In genomic region chr3:109647985-109648384, GRCh38 we compare ENCODE assay signal across 32 cellular contexts.
"Had no signal": no experiment of that assay in that cellular context is flagged by ENCODE, and none has a peak within 500 bp of the region (broad histone marks: within the 10 kb centered on the region; RNA-seq: fewer than 3 reads in every experiment).

No MANE protein-coding gene starts in this region.

- H3K4me3 Mint-ChIP-seq: activated B cell treated with CpG ODN at 0.5 μM for 24 hours; activated CD8-positive, alpha-beta T cell treated with anti-CD3 and anti-CD28 coated beads for 36 hours; activated naive CD8-positive, alpha-beta T cell; activated T-cell treated with anti-CD3 and anti-CD28 coated beads, Interleukin-2, amount 50 U/mL, for 4 hours; activated T-helper 17 cell treated with anti-CD3 and anti-CD28 coated beads, Interleukin-2, amount 50 U/mL, for 72 hours; brain; T-helper 17 cell; T-helper 2 cell treated with Interferon-gamma antibody and Interleukin-4, amounts not matched to agents 5 μg/mL and 100 μg/mL, for 36 hours had no signal

- H3K27ac ChIP-seq: breast epithelium, cardiac muscle cell, colonic mucosa, epithelial cell of prostate, esophagus squamous epithelium, WERI-Rb-1 had no signal

- H3K4me3 ChIP-seq: breast epithelium, cardiac muscle cell, colonic mucosa, esophagus squamous epithelium had no signal

- H3K4me1 ChIP-seq: breast epithelium, colonic mucosa, esophagus squamous epithelium had no signal

- H3K9me3 Mint-ChIP-seq: activated CD8-positive, alpha-beta T cell treated with anti-CD3 and anti-CD28 coated beads for 36 hours; T-helper 2 cell treated with Interferon-gamma antibody and Interleukin-4, amounts not matched to agents 5 μg/mL and 100 μg/mL, for 36 hours had no signal

- ATAC-seq: activated CD4-positive, CD25-positive, alpha-beta regulatory T cell treated with anti-CD3 and anti-CD28 coated beads, Interleukin-2, amount 50 U/mL, for 24 hours; activated CD8-positive, alpha-beta T cell treated with anti-CD3 and anti-CD28 coated beads for 36 hours; activated T-cell treated with anti-CD3 and anti-CD28 coated beads, Interleukin-2, amount 50 U/mL, for 4 hours; activated T-helper 17 cell treated with anti-CD3 and anti-CD28 coated beads, Interleukin-2, amount 50 U/mL, for 72 hours; T-helper 17 cell had no signal

- H3K27me3 Mint-ChIP-seq: activated B cell treated with CpG ODN at 0.5 μM for 24 hours; activated CD8-positive, alpha-beta T cell treated with anti-CD3 and anti-CD28 coated beads for 36 hours; activated T-helper 17 cell treated with anti-CD3 and anti-CD28 coated beads, Interleukin-2, amount 50 U/mL, for 72 hours; brain; T-helper 17 cell had no signal

- H3K36me3 Mint-ChIP-seq: activated naive CD8-positive, alpha-beta T cell; brain had no signal

- H3K4me1 Mint-ChIP-seq: activated B cell treated with CpG ODN at 0.5 μM for 24 hours; activated T-helper 17 cell treated with anti-CD3 and anti-CD28 coated beads, Interleukin-2, amount 50 U/mL, for 72 hours; brain; T-helper 17 cell had no signal

- H3K36me3 ChIP-seq: breast epithelium, cardiac muscle cell, colonic mucosa, esophagus squamous epithelium, WERI-Rb-1 had no signal

- DNase-seq: activated B cell treated with CpG ODN at 0.5 μM for 24 hours; activated CD4-positive, alpha-beta T cell treated with anti-CD3 and anti-CD28 coated beads for 48 hours; activated CD4-positive, alpha-beta T cell treated with anti-CD3 and anti-CD28 coated beads, Interleukin-2, amount 50 U/mL, for 1 hour; activated CD4-positive, alpha-beta T cell treated with anti-CD3 and anti-CD28 coated beads, Interleukin-2, amount 50 U/mL, for 48 hours; activated CD8-positive, alpha-beta memory T cell treated with anti-CD3 and anti-CD28 coated beads for 24 hours; activated CD8-positive, alpha-beta T cell treated with anti-CD3 and anti-CD28 coated beads for 36 hours; activated effector memory CD4-positive, alpha-beta T cell treated with Interleukin-2 at 50 U/mL for 16 hours; activated gamma-delta T cell treated with Interleukin-2 at 50 U/mL for 16 hours; activated naive CD4-positive, alpha-beta T cell treated with anti-CD3 and anti-CD28 coated beads, Interleukin-2, amount 50 U/mL, for 16 hours; activated naive CD4-positive, alpha-beta T cell treated with Interleukin-2 at 50 U/mL for 16 hours; activated T-cell treated with anti-CD3 and anti-CD28 coated beads, Interleukin-2, amount 50 U/mL, for 4 hours; amygdala; aorta; central memory CD4-positive, alpha-beta T cell; cerebellar nuclear complex; colonic mucosa; effector CD8-positive, alpha-beta T cell; esophagus squamous epithelium; foreskin fibroblast; head of caudate nucleus; T-helper 1 cell; T-helper 17 cell; T1000; WERI-Rb-1 had no signal

- H3K27me3 ChIP-seq: breast epithelium, cardiac muscle cell, colonic mucosa, esophagus squamous epithelium had no signal

- H3K9me3 ChIP-seq: colonic mucosa had no signal

- H3K27ac Mint-ChIP-seq: activated B cell treated with CpG ODN at 0.5 μM for 24 hours; activated CD8-positive, alpha-beta T cell treated with anti-CD3 and anti-CD28 coated beads for 36 hours; activated naive CD8-positive, alpha-beta T cell; activated T-helper 17 cell treated with anti-CD3 and anti-CD28 coated beads, Interleukin-2, amount 50 U/mL, for 72 hours; brain; T-helper 17 cell; T-helper 2 cell treated with Interferon-gamma antibody and Interleukin-4, amounts not matched to agents 5 μg/mL and 100 μg/mL, for 36 hours had no signal
